In genomic region chr2:176270100-176270750, GRCh38 we compare ENCODE assay signal across 8 cellular contexts. TPM values are rescaled to one million over a fixed set of nuclear protein-coding genes. Genes with fewer than 3 reads are reported as not detected.
A peak's percentile ranks its signal among the peaks of the same experiment; 100 is the strongest.
DNase-seq lines count a peak whose midpoint lies in the region; ATAC-seq and TF ChIP-seq lines count a peak whose summit lies in the region.

No MANE protein-coding gene starts in this region.

- ATAC-seq in GM19397 (IDR thresholded peaks at IDR 0.05; ENCODE audit: unreplicated experiment) (peak; percentile 0), HG03520 (IDR thresholded peaks at IDR 0.05; ENCODE audit: unreplicated experiment) (no peak), GM21528 (IDR thresholded peaks at IDR 0.05; ENCODE audit: low FRiP score, unreplicated experiment) (no peak)

- no peaks in the 10 kb centered on the region for H3K27me3 ChIP-seq in SJCRH30

- H3K27ac ChIP-seq in SJCRH30, result peak overlapping the region; percentile 83; the same call in 1 of the 2 replicates

- peaks cover 7% of the 10 kb centered on the region; the same call in 1 of the 2 replicates for H3K4me1 ChIP-seq in SJCRH30

- H3K4me3 ChIP-seq in SJCRH30, result peak overlapping the region; percentile 94
- H3K4me3 ChIP-seq in fibroblast of the aortic adventitia (ENCODE audit: low read depth, low read length), result peak overlapping the region; percentile 86
- peak overlapping the region; percentile 94 for H3K4me3 ChIP-seq in retinal pigment epithelial cell (ENCODE audit: low read length)

- TF ChIP-seq CTCF in fibroblast of the aortic adventitia (IDR thresholded peaks at IDR 0.05; ENCODE audit: insufficient read depth, low read length), result no peak
- no peak for TF ChIP-seq CTCF in retinal pigment epithelial cell (conservative IDR thresholded peaks at IDR 0.05; ENCODE audit: low read depth, low read length)

- peaks cover 2% of the 10 kb centered on the region; the same call in 1 of the 2 replicates for H3K36me3 ChIP-seq in SJCRH30

- DNase-seq in SJCRH30 (no peak), fibroblast of the aortic adventitia (ENCODE audit: low read depth) (no peak), retinal pigment epithelial cell (ENCODE audit: low read depth) (no peak), NCI-H446 treated with DMSO at 0.1 percent for 48 hours (lab: John Stamatoyannopoulos, UW) (no peak), NCI-H1417 (lab: John Stamatoyannopoulos, UW) (no peak)

- H3K9me3 ChIP-seq in SJCRH30 (replicated peaks), result no peaks in the 10 kb centered on the region

RNA-seq across cellular contexts. Expression of gene MTX2, which starts 1.0 kb away (rescaled TPM):
- total RNA-seq in SJCRH30 (2014; rRNA removed; shearing (Covaris generic)), result 38.0 and 39.3 TPM in 2 replicates
- total RNA-seq in fibroblast of the aortic adventitia (ENCODE audit: low replicate concordance), result 14.1 and 18.3 TPM in 2 replicates
